23 cellular contexts compared by ENCODE assay signal in the genomic region with DNA sequence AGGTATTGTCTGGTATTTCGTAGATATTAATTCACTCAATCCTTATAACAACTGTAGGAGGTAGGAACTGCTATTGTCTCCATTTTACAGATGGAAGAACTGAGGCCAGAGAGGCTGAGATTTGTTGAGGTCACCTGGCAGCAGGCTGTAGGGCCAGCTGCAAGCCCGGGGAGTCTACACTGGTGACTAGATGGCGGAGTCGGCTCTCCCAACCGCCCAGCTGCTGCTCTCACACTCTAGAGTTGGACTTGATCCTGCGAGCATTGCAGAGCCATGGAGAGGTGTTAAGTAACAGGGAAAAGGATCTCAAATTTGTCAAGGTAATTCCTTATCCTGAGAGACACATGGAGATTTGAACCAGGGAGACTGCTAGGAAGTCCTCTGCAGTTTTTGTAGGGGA.
DNase-seq lines count a peak whose midpoint lies in the region; ATAC-seq, FAIRE-seq and TF ChIP-seq lines count a peak whose summit lies in the region.
"Had no signal": no experiment of that assay in that cellular context is flagged by ENCODE, and none has a peak within 500 bp of the region (broad histone marks: within the 10 kb centered on the region; RNA-seq: fewer than 3 reads in every experiment).

No MANE protein-coding gene starts in this region.

- H3K27ac ChIP-seq in A549 = no peak overlapping the region
- peak overlapping the region; percentile 28 for H3K27ac ChIP-seq in neutrophil
- no peak overlapping the region for H3K27ac ChIP-seq in smooth muscle cell (ENCODE audit: low read depth)
- H3K27ac ChIP-seq: C4-2B, SJSA1 had no signal

- no peaks in the 10 kb centered on the region for H3K9me3 ChIP-seq in A549
- no peaks in the 10 kb centered on the region for H3K9me3 ChIP-seq in T-helper 17 cell (ENCODE audit: control insufficient read depth, low read length, poor library complexity, severe bottlenecking)
- H3K9me3 ChIP-seq in neutrophil = no peaks in the 10 kb centered on the region
- H3K9me3 ChIP-seq in smooth muscle cell (replicated peaks; ENCODE audit: low read depth) = no peaks in the 10 kb centered on the region
- H3K9me3 ChIP-seq: SJSA1 had no signal

- H3K4me2 ChIP-seq in A549 (no peak overlapping the region), smooth muscle cell (no peak overlapping the region)

- H3F3A ChIP-seq in smooth muscle cell (ENCODE audit: low read depth) = no peaks in the 10 kb centered on the region

- ATAC-seq in A549 (no peak), T-helper 17 cell (no peak), HG02870 (IDR thresholded peaks at IDR 0.05; ENCODE audit: unreplicated experiment) (no peak)
- no peak for ATAC-seq in naive thymus-derived CD8-positive, alpha-beta T cell

- H3K27me3 ChIP-seq in neutrophil (no peaks in the 10 kb centered on the region), smooth muscle cell (ENCODE audit: low read depth) (no peaks in the 10 kb centered on the region)
- H3K27me3 ChIP-seq: SJSA1 had no signal

- H3K4me1 Mint-ChIP-seq in T-helper 17 cell (peaks cover 32% of the 10 kb centered on the region), chondrocyte (ENCODE audit: low read depth) (peaks cover 10% of the 10 kb centered on the region)
- peaks cover 16 to 26% (median 22%) of the 10 kb centered on the region in 4 donors for H3K4me1 Mint-ChIP-seq in naive thymus-derived CD8-positive, alpha-beta T cell

- H3K36me3 ChIP-seq in neutrophil = no peaks in the 10 kb centered on the region
- H3K36me3 ChIP-seq in smooth muscle cell (ENCODE audit: low read depth) = no peaks in the 10 kb centered on the region
- H3K36me3 ChIP-seq: SJSA1 had no signal

- H3K4me3 ChIP-seq in A549 = no peak overlapping the region
- H3K4me3 ChIP-seq in neutrophil (ENCODE audit: low read depth in 1 of 2, low read length in 1 of 2) = no peak overlapping the region
- no peak overlapping the region for H3K4me3 ChIP-seq in smooth muscle cell
- H3K4me3 ChIP-seq: SJSA1 had no signal

- TF ChIP-seq CTCF in A549 (IDR thresholded peaks at IDR 0.05) (no peak), chondrocyte (IDR thresholded peaks at IDR 0.05) (no peak), neutrophil (IDR thresholded peaks at IDR 0.05) (no peak), smooth muscle cell (IDR thresholded peaks at IDR 0.05; ENCODE audit: borderline replicate concordance, insufficient read depth, poor library complexity, severe bottlenecking) (no peak)

- 89% methylated on average over 6 of the region's 6 CpGs for WGBS in A549 (ENCODE audit: missing lambda C conversion rate)
- 96% methylated on average over 6 of the region's 6 CpGs for WGBS in smooth muscle cell (ENCODE audit: low lambda C conversion rate)

- H3K27ac Mint-ChIP-seq in T-helper 17 cell (peak overlapping the region; percentile 32), chondrocyte (ENCODE audit: unreplicated experiment) (peak overlapping the region; percentile 5)
- peak overlapping the region in 1 of 10 donors; percentile 22 for H3K27ac Mint-ChIP-seq in naive thymus-derived CD8-positive, alpha-beta T cell

- no peaks in the 10 kb centered on the region for H4K20me1 ChIP-seq in smooth muscle cell (ENCODE audit: low read depth)

- H3K9ac ChIP-seq in smooth muscle cell (ENCODE audit: low read depth) = no peak overlapping the region

- TF ChIP-seq EP300 in A549 (IDR thresholded peaks at IDR 0.05) = no peak

- TF ChIP-seq RAD21 in A549 (conservative IDR thresholded peaks at IDR 0.05 in 1 of 2, IDR thresholded peaks at IDR 0.05 in 1 of 2) = no peak

- H3K9me3 Mint-ChIP-seq in chondrocyte (ENCODE audit: low read depth) = no peaks in the 10 kb centered on the region
- peaks cover 0 to 4% (median 0%) of the 10 kb centered on the region in 9 donors for H3K9me3 Mint-ChIP-seq in naive thymus-derived CD8-positive, alpha-beta T cell

- POLR2A ChIA-PET in A549 (lab: Yijun Ruan, JAX) = no interaction called here
- POLR2A ChIA-PET in naive thymus-derived CD8-positive, alpha-beta T cell (lab: Charles Lee) = no interaction called here

- no peak for FAIRE-seq in A549 (lab: Jason Lieb, UNC)
- FAIRE-seq: GM12891, HTR-8/SVneo had no signal

- H3K4me1 ChIP-seq in A549 (peaks cover 17% of the 10 kb centered on the region), neutrophil (ENCODE audit: control insufficient read depth in 1 of 2, insufficient read depth in 1 of 2, low read depth in 1 of 2, low read length in 1 of 2) (no peaks in the 10 kb centered on the region), smooth muscle cell (ENCODE audit: low read depth) (no peaks in the 10 kb centered on the region)
- H3K4me1 ChIP-seq: SJSA1 had no signal

- no peak overlapping the region for H2AFZ ChIP-seq in smooth muscle cell (ENCODE audit: low read depth)

- H3K27me3 Mint-ChIP-seq in T-helper 17 cell = no peaks in the 10 kb centered on the region
- no peaks in the 10 kb centered on the region for H3K27me3 Mint-ChIP-seq in chondrocyte (ENCODE audit: low read depth)
- no peaks in the 10 kb centered on the region for H3K27me3 Mint-ChIP-seq in naive thymus-derived CD8-positive, alpha-beta T cell
- H3K27me3 Mint-ChIP-seq: CD8-positive, alpha-beta memory T cell had no signal

- TF ChIP-seq POLR2A in A549 (IDR thresholded peaks at IDR 0.05; ENCODE audit: low read length) = no peak

- CTCF ChIA-PET in A549 (lab: Yijun Ruan, JAX) = interaction anchor here (0.8 kb wide), 1 partner anchor 602 kb away, joined by 3 read pairs; no protein-coding TSS in a partner anchor

- H3K79me2 ChIP-seq in smooth muscle cell (ENCODE audit: low read depth) = no peaks in the 10 kb centered on the region

- H3K36me3 Mint-ChIP-seq in T-helper 17 cell (ENCODE audit: low read depth) = peaks cover 2% of the 10 kb centered on the region
- peaks cover 5% of the 10 kb centered on the region for H3K36me3 Mint-ChIP-seq in chondrocyte (ENCODE audit: low read depth)
- H3K36me3 Mint-ChIP-seq in naive thymus-derived CD8-positive, alpha-beta T cell = peaks cover 0 to 4% (median 0%) of the 10 kb centered on the region in 3 donors

- H3K4me3 Mint-ChIP-seq in T-helper 17 cell (no peak overlapping the region), chondrocyte (ENCODE audit: unreplicated experiment) (no peak overlapping the region)
- H3K4me3 Mint-ChIP-seq in naive thymus-derived CD8-positive, alpha-beta T cell = no peak overlapping the region
- H3K4me3 Mint-ChIP-seq: CD8-positive, alpha-beta memory T cell had no signal

- DNase-seq in A549 (ENCODE audit: low read depth in 1 of 2, low spot score in 1 of 2) = no peak
- DNase-seq in T-helper 17 cell = no peak
- peak; percentile 60 for DNase-seq in chondrocyte (ENCODE audit: low spot score)
- no peak for DNase-seq in smooth muscle cell (lab: John Stamatoyannopoulos, UW; ENCODE audit: unreplicated experiment)
- no peak for DNase-seq in DMS 273 treated with DMSO at 0.1 percent for 48 hours (lab: John Stamatoyannopoulos, UW)
- DNase-seq in naive thymus-derived CD8-positive, alpha-beta T cell = no peak
- DNase-seq: CD8-positive, alpha-beta memory T cell; DMS79 treated with DMSO at 0.1 percent for 48 hours; GF-D8; KG1; MM.1S; NCI-H1694; NCI-H2029 treated with DMSO at 0.1 percent for 48 hours; NCI-H446 treated with DMSO at 0.1 percent for 48 hours; NCI-H526; Right ventricle myocardium superior; RPMI8226 had no signal

TF ChIP-seq in A549, 52 proteins besides CTCF, POLR2A, EP300 and RAD21:
- TF ChIP-seq EHMT2 (IDR thresholded peaks at IDR 0.05; ENCODE audit: low read depth) (no peak), RCOR1 (IDR thresholded peaks at IDR 0.05; ENCODE audit: low read depth, low read length) (no peak), ZNF302 (CRISPR knock-in tag; IDR thresholded peaks at IDR 0.05) (no peak), JUN (IDR thresholded peaks at IDR 0.05) (no peak), KDM1A (IDR thresholded peaks at IDR 0.05; ENCODE audit: low read depth) (0 out of 2 replicates have a peak, but pooled peaks have one; percentile 60)
